23 cellular contexts compared by ENCODE assay signal in the genomic region with DNA sequence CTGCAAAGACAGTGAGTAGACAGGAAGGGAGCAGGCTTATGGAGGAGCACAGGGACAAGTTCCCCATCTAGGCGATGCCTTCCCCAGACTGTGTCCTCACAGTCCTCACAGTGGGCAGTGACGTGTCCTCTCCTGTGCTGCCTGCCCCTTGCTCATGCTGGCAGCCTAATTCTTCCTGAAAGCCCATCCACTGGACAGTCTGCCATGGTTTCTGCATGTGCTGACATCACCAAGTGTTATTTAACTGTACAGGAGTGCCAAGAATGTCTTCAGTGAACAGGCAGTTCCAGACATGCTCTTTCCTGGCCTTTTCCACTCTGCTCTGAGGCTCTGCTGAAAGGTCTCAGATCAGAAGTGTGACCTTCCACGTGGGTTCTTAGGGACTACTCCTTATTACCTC. TPM values are rescaled to one million over a fixed set of nuclear protein-coding genes. Genes with fewer than 3 reads are reported as not detected.
DNase-seq lines count a peak whose midpoint lies in the region; ATAC-seq and TF ChIP-seq lines count a peak whose summit lies in the region.
"Had no signal": no experiment of that assay in that cellular context is flagged by ENCODE, and none has a peak within 500 bp of the region (broad histone marks: within the 10 kb centered on the region; RNA-seq: fewer than 3 reads in every experiment).

No MANE protein-coding gene starts in this region.

- H3K79me2 ChIP-seq in Karpas-422 (ENCODE audit: low read length): no peaks in the 10 kb centered on the region

- ATAC-seq in right cardiac atrium: peak; percentile 70 to 78
- ATAC-seq: CD8-positive, alpha-beta T cell; SK-N-SH treated with all-trans-retinoic acid at 6 μM for 48 hours had no signal

- no peaks in the 10 kb centered on the region for H3K4me1 Mint-ChIP-seq in activated CD4-positive, alpha-beta T cell treated with anti-CD3 and anti-CD28 coated beads, Interleukin-2, amount 10 ng/mL, durations not matched to agents 24 days and 14 days
- H3K4me1 Mint-ChIP-seq: H9 had no signal

- H3K4me3 ChIP-seq in Karpas-422 (ENCODE audit: low read length) (no peak overlapping the region), epithelial cell of esophagus (ENCODE audit: low read length) (no peak overlapping the region), right cardiac atrium (ENCODE audit: low read length) (no peak overlapping the region)

- peaks cover 10% of the 10 kb centered on the region for H3K9me3 Mint-ChIP-seq in activated CD4-positive, alpha-beta T cell treated with anti-CD3 and anti-CD28 coated beads, Interleukin-2, amount 10 ng/mL, durations not matched to agents 24 days and 14 days
- H3K9me3 Mint-ChIP-seq: HFFc6 had no signal

- no peaks in the 10 kb centered on the region for H3K27me3 ChIP-seq in Karpas-422 (ENCODE audit: low read length)
- H3K27me3 ChIP-seq in right cardiac atrium (ENCODE audit: control insufficient read depth, insufficient read depth): no peaks in the 10 kb centered on the region

- H3K4me1 ChIP-seq in Karpas-422 (ENCODE audit: low read length) (no peaks in the 10 kb centered on the region), right cardiac atrium (ENCODE audit: control insufficient read depth, insufficient read depth, low read length) (no peaks in the 10 kb centered on the region)

- intact Hi-C loops in activated CD4-positive, alpha-beta T cell treated with anti-CD3 and anti-CD28 coated beads, Interleukin-2, amount 10 ng/mL, durations not matched to agents 24 days and 14 days (cut with micrococcal nuclease): no loop called here
- intact Hi-C loops in right cardiac atrium (cut with DNase I): no loop called here

- H3K9me3 ChIP-seq in Karpas-422 (ENCODE audit: low read length): no peaks in the 10 kb centered on the region
- H3K9me3 ChIP-seq in right cardiac atrium (ENCODE audit: control insufficient read depth, low read length): no peaks in the 10 kb centered on the region

- no peak overlapping the region for H3K9ac ChIP-seq in Karpas-422 (ENCODE audit: low read length)

- H3K9me2 ChIP-seq in Karpas-422 (replicated peaks; ENCODE audit: insufficient read depth, low read length): no peaks in the 10 kb centered on the region

- peak; percentile 40 for DNase-seq in activated CD4-positive, alpha-beta T cell treated with anti-CD3 and anti-CD28 coated beads, Interleukin-2, amount 10 ng/mL, durations not matched to agents 24 days and 14 days
- DNase-seq in activated CD4-positive, alpha-beta T cell treated with anti-CD3 and anti-CD28 coated beads, Interleukin-2, amount 50 U/mL, for 48 hours: no peak
- DNase-seq in Karpas-422 (peak; percentile 26), epithelial cell of esophagus (ENCODE audit: low read depth) (peak; percentile 31), right cardiac atrium (no peak), NCI-H2081 (lab: John Stamatoyannopoulos, UW) (no peak), glomerular visceral epithelial cell (ENCODE audit: extremely low spot score) (no peak)
- DNase-seq in NK-92 treated with Interleukin-12 subunit alpha and Interleukin-12 subunit beta, amount 100 ng/mL, for 24 hours (lab: John Stamatoyannopoulos, UW): no peak
- DNase-seq: AML-193; Calu3; CD8-positive, alpha-beta T cell; DMS153; H9; HFFc6; NCI-H1105; NCI-H146; NCI-H2029; NCI-H345; NCI-H524 treated with DMSO at 0.1 percent for 48 hours; OCI-M1; SIG-M5 had no signal

- no peaks in the 10 kb centered on the region for H3K36me3 Mint-ChIP-seq in activated CD4-positive, alpha-beta T cell treated with anti-CD3 and anti-CD28 coated beads, Interleukin-2, amount 10 ng/mL, durations not matched to agents 24 days and 14 days (ENCODE audit: low read depth)

- WGBS in right cardiac atrium: 56% methylated on average over 3 of the region's 3 CpGs

- H3K27me3 Mint-ChIP-seq in activated CD4-positive, alpha-beta T cell treated with anti-CD3 and anti-CD28 coated beads, Interleukin-2, amount 10 ng/mL, durations not matched to agents 24 days and 14 days: no peaks in the 10 kb centered on the region

- no peak overlapping the region for H3K4me2 ChIP-seq in Karpas-422 (ENCODE audit: low read depth, low read length, poor library complexity, severe bottlenecking)

- TF ChIP-seq CTCF in epithelial cell of esophagus (IDR thresholded peaks at IDR 0.05; ENCODE audit: insufficient read depth, low read depth, low read length, missing control alignments): no peak

- no peaks in the 10 kb centered on the region for H4K20me1 ChIP-seq in Karpas-422 (ENCODE audit: insufficient read depth, low read depth, low read length)

- no peaks in the 10 kb centered on the region for H3K36me3 ChIP-seq in Karpas-422 (ENCODE audit: insufficient read depth, low read length)

- H3K27ac ChIP-seq in Karpas-422 (ENCODE audit: low read length) (no peak overlapping the region), right cardiac atrium (ENCODE audit: low read length) (no peak overlapping the region)
- H3K27ac ChIP-seq: 22Rv1 had no signal

- no peak overlapping the region for H3K4me3 Mint-ChIP-seq in activated CD4-positive, alpha-beta T cell treated with anti-CD3 and anti-CD28 coated beads, Interleukin-2, amount 10 ng/mL, durations not matched to agents 24 days and 14 days
- H3K4me3 Mint-ChIP-seq: CD8-positive, alpha-beta T cell; H9; HFFc6 had no signal

- H3K27ac Mint-ChIP-seq in activated CD4-positive, alpha-beta T cell treated with anti-CD3 and anti-CD28 coated beads, Interleukin-2, amount 10 ng/mL, durations not matched to agents 24 days and 14 days: no peak overlapping the region
- H3K27ac Mint-ChIP-seq: CD8-positive, alpha-beta T cell; H9; HFFc6 had no signal

- no peak overlapping the region for H2AFZ ChIP-seq in Karpas-422 (ENCODE audit: low read length)

RNA-seq across cellular contexts. Expression of a gene that starts 54.1 kb away (rescaled TPM):
- total RNA-seq in activated CD4-positive, alpha-beta T cell treated with anti-CD3 and anti-CD28 coated beads, Interleukin-2, amount 10 ng/mL, durations not matched to agents 24 days and 14 days: 7.9 and 9.3 TPM in 2 replicates
- 17.7 and 27.6 TPM in 2 replicates for total RNA-seq in Karpas-422 (2014; rRNA removed; shearing (Covaris generic); ENCODE audit: low replicate concordance)
- 10 to 100 TPM; 11.1 to 18.4 (median 14.6) TPM for total RNA-seq in right cardiac atrium
- 5.8 TPM for polyA plus RNA-seq in right cardiac atrium

Comparison
In these comparisons a context has a peak if more than half of its experiments do, and no peak if none do; other contexts are left out.
1. DNase-seq: peak in activated CD4-positive, alpha-beta T cell treated with anti-CD3 and anti-CD28 coated beads, Interleukin-2, amount 10 ng/mL, durations not matched to agents 24 days and 14 days (single experiment), Karpas-422 (single experiment) and epithelial cell of esophagus (single experiment); none in activated CD4-positive, alpha-beta T cell treated with anti-CD3 and anti-CD28 coated beads, Interleukin-2, amount 50 U/mL, for 48 hours (0 of 2), right cardiac atrium (0 of 3), NCI-H2081 (0 of 2), glomerular visceral epithelial cell (single experiment) and NK-92 treated with Interleukin-12 subunit alpha and Interleukin-12 subunit beta, amount 100 ng/mL, for 24 hours (single experiment).